ENCODE assay signal across 1 cellular context in the genomic region with DNA sequence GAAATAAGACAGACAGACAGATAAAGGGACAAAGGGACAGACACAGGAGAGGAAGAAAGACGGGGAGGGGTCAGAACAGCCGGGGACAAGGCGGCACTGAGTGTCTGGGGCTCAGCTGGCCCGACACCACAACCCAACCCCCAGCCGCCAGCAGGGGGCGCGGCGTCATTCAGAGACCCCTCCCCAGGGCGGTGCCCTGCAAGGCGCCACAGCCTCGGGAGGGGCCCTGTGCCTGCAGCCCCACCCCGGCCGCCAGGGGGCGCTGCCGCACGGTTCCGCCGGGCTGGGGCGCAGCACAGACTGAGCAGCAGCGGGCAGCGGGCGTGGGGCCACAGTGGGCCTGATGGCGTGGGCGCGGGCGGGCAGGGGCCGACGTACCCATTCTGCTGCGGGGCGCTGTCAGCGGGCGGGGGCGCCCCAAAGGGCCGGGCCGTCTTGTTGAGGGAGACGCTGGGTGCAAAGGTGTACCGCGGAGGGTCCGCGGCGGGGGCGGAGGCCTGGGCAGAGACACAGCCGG.
TF ChIP-seq lines count a peak whose summit lies in the region.

No MANE protein-coding gene starts in this region.

TF ChIP-seq in HCT116, 20 proteins besides CTCF, POLR2A, EP300 and RAD21 (continued from another document):
- TF ChIP-seq, protein P1, sequence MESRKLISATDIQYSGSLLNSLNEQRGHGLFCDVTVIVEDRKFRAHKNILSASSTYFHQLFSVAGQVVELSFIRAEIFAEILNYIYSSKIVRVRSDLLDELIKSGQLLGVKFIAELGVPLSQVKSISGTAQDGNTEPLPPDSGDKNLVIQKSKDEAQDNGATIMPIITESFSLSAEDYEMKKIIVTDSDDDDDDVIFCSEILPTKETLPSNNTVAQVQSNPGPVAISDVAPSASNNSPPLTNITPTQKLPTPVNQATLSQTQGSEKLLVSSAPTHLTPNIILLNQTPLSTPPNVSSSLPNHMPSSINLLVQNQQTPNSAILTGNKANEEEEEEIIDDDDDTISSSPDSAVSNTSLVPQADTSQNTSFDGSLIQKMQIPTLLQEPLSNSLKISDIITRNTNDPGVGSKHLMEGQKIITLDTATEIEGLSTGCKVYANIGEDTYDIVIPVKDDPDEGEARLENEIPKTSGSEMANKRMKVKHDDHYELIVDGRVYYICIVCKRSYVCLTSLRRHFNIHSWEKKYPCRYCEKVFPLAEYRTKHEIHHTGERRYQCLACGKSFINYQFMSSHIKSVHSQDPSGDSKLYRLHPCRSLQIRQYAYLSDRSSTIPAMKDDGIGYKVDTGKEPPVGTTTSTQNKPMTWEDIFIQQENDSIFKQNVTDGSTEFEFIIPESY (IDR thresholded peaks at IDR 0.05; ENCODE audit: extremely low read depth, insufficient replicate concordance, low read length): peak; percentile 56
- TF ChIP-seq YY1 (IDR thresholded peaks at IDR 0.05; ENCODE audit: extremely low read depth, insufficient replicate concordance, low read depth, low read length): peak; percentile 34
